Comparison of ENCODE assay signal across 8 cellular contexts in the genomic region with DNA sequence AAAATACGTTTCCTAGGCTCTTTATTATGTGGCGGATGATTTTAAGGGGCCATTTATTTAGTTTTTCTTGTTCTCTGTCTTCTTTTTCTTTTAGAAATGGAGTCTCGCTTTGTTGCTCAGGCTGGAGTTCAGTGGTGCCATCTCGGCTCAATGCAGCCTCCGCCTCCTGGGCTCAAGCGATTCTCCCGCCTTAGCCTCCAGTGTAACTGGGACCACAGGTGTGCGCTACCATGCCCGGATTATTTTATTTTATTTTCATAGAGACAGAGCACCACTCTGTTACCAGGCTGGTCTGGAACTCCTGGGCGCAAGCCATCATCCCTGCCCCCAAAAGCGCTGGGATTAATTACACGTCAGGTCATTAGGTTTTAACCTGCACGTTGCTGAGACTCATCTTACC. TPM values are rescaled to one million over a fixed set of nuclear protein-coding genes. Genes with fewer than 3 reads are reported as not detected.
DNase-seq lines count a peak whose midpoint lies in the region; ATAC-seq, FAIRE-seq and TF ChIP-seq lines count a peak whose summit lies in the region.

No MANE protein-coding gene starts in this region.

- peak overlapping the region; percentile 97 for H2BK15ac ChIP-seq in mesenchymal stem cell (ENCODE audit: low read depth, poor library complexity, severe bottlenecking)

- H2AK5ac ChIP-seq in mesenchymal stem cell (ENCODE audit: low read length, severe bottlenecking) = peak overlapping the region; percentile 96

- DNase-seq in heart right ventricle (no peak), cardiac septum (ENCODE audit: low spot score) (no peak), K562 (ENCODE audit: extremely low read depth in 1 of 4, low spot score in 3 of 4) (no peak), mesenchymal stem cell (no peak), aorta (no peak), GDM1 (lab: John Stamatoyannopoulos, UW) (no peak)
- DNase-seq in activated CD8-positive, alpha-beta memory T cell treated with anti-CD3 and anti-CD28 coated beads for 24 hours = no peak

- H3K79me1 ChIP-seq in mesenchymal stem cell (replicated peaks; ENCODE audit: low read length, poor library complexity, severe bottlenecking) = peaks cover 2% of the 10 kb centered on the region

- BruUV-seq in K562 (replicated peaks; lab: Mats Ljungman, UMichigan) = TSS peak; percentile 60

- ATAC-seq in heart right ventricle (no peak), K562 (no peak), aorta (ENCODE audit: low FRiP score) (no peak), HG03280 (IDR thresholded peaks at IDR 0.05; ENCODE audit: unreplicated experiment) (no peak)

- CTCF ChIA-PET in K562 (lab: Yijun Ruan, JAX; ENCODE audit: low intra/inter-chr PET ratio) = no interaction called here

- no peak overlapping the region for H3K14ac ChIP-seq in mesenchymal stem cell (ENCODE audit: low read length in 2 of 2)

- no peak for TF ChIP-seq POLR2A in K562 (conservative IDR thresholded peaks at IDR 0.05)

- H3K9me3 ChIP-seq in heart right ventricle (no peaks in the 10 kb centered on the region), K562 (replicated peaks; ENCODE audit: control insufficient read depth, insufficient read depth, low read depth, low read length) (no peaks in the 10 kb centered on the region), mesenchymal stem cell (ENCODE audit: control insufficient read depth, low read length) (no peaks in the 10 kb centered on the region), aorta (ENCODE audit: control insufficient read depth, low read length) (no peaks in the 10 kb centered on the region)

- peak overlapping the region; percentile 82 for H2BK120ac ChIP-seq in mesenchymal stem cell (ENCODE audit: low read depth, low read length)

- H3K36me3 ChIP-seq in heart right ventricle = no peaks in the 10 kb centered on the region
- H3K36me3 ChIP-seq in K562 (ENCODE audit: control insufficient read depth, insufficient read depth, low read length) = peaks cover 21% of the 10 kb centered on the region; the same call in 2 of the 3 replicates
- no peaks in the 10 kb centered on the region for H3K36me3 ChIP-seq in mesenchymal stem cell (ENCODE audit: control insufficient read depth in 1 of 2, insufficient read depth in 2 of 2, low read depth in 1 of 2, low read length in 2 of 2)
- no peaks in the 10 kb centered on the region for H3K36me3 ChIP-seq in aorta (ENCODE audit: control insufficient read depth in 1 of 2, insufficient read depth in 2 of 2, low read length in 1 of 2)

- H3K4ac ChIP-seq in mesenchymal stem cell (ENCODE audit: low read depth in 1 of 2, low read length in 2 of 2) = peak overlapping the region; percentile 55 to 89

- intact Hi-C loops in heart right ventricle (cut with DNase I) = no loop called here
- intact Hi-C loops in cardiac septum (cut with DNase I) = no loop called here
- intact Hi-C loops in K562 (cut with micrococcal nuclease) = loop anchor here (5.0 kb wide), 1 partner anchor 40 kb away; no protein-coding TSS in a partner anchor
- intact Hi-C loops in aorta (cut with DNase I) = no loop called here

- H3K4me1 ChIP-seq in heart right ventricle = peaks cover 0 to 17% (median 11%) of the 10 kb centered on the region in 9 donors
- H3K4me1 ChIP-seq in K562 (replicated peaks in 1 of 2; ENCODE audit: control insufficient read depth in 2 of 2, insufficient read depth in 2 of 2, low read length in 2 of 2) = peaks cover 15 to 21% of the 10 kb centered on the region in 2 experiments
- peaks cover 2% of the 10 kb centered on the region for H3K4me1 ChIP-seq in mesenchymal stem cell (ENCODE audit: control insufficient read depth, insufficient read depth, low read depth, low read length)
- H3K4me1 ChIP-seq in aorta (ENCODE audit: control insufficient read depth in 1 of 2, insufficient read depth in 2 of 2, low read length in 2 of 2) = no peaks in the 10 kb centered on the region

- H3K79me2 ChIP-seq in K562 (ENCODE audit: control insufficient read depth, insufficient read depth, low read length) = peaks cover 58% of the 10 kb centered on the region

- FAIRE-seq in K562 (lab: Jason Lieb, UNC) = no peak

- H3K9me1 ChIP-seq in K562 (ENCODE audit: control insufficient read depth, insufficient read depth, low read length) = peaks cover 10% of the 10 kb centered on the region

- H3K9ac ChIP-seq in K562 (ENCODE audit: insufficient read depth in 1 of 2, low read depth in 2 of 2, low read length in 2 of 2) = peak overlapping the region; percentile 90 to 96; a peak in 3 of 4 replicates
- H3K9ac ChIP-seq in mesenchymal stem cell (ENCODE audit: low read length) = peak overlapping the region; percentile 98

- no peak overlapping the region for H4K91ac ChIP-seq in mesenchymal stem cell (ENCODE audit: low read length)

- H3K23ac ChIP-seq in mesenchymal stem cell (ENCODE audit: low read length in 2 of 2) = no peak overlapping the region

- peak overlapping the region; percentile 60 to 88 (median 72) for H3K4me3 ChIP-seq in heart right ventricle
- peak overlapping the region; percentile 99 for H3K4me3 ChIP-seq in K562
- H3K4me3 ChIP-seq in mesenchymal stem cell (ENCODE audit: insufficient read depth in 1 of 2, low read depth in 1 of 2, low read length in 2 of 2) = peak overlapping the region; percentile 88 to 90
- peak overlapping the region; percentile 81 to 86 for H3K4me3 ChIP-seq in aorta (ENCODE audit: low read length in 2 of 2)

- POLR2A ChIA-PET in K562 (lab: Yijun Ruan, JAX) = interaction anchor here (0.6 to 1.6 kb wide), 2 partner anchors 15 to 27 kb away, joined by 3 to 6 read pairs; no protein-coding TSS in a partner anchor

- H2BK5ac ChIP-seq in mesenchymal stem cell (ENCODE audit: low read depth, low read length, poor library complexity, severe bottlenecking) = no peak overlapping the region

- H2AFZ ChIP-seq in K562 (ENCODE audit: low read depth, low read length) = peak overlapping the region; percentile 100; the same call in 1 of the 2 replicates
- H2AFZ ChIP-seq in mesenchymal stem cell (ENCODE audit: low read depth, low read length) = no peak overlapping the region

- H4K20me1 ChIP-seq in K562 (replicated peaks; ENCODE audit: control insufficient read depth, insufficient read depth, low read length) = peaks cover 6% of the 10 kb centered on the region; the same call in 1 of the 2 replicates

- no peak for TF ChIP-seq EP300 in K562 (IDR thresholded peaks at IDR 0.05; ENCODE audit: low read length)

- H2BK12ac ChIP-seq in mesenchymal stem cell (ENCODE audit: low read length in 2 of 2) = peak overlapping the region in 1 of 2 experiments; percentile 19

- H3K27ac ChIP-seq in heart right ventricle (peak overlapping the region; percentile 65 to 98 (median 85)), K562 (ENCODE audit: extremely low read depth, low read depth, low read length) (no peak overlapping the region), mesenchymal stem cell (ENCODE audit: low read length, poor library complexity, severe bottlenecking) (peak overlapping the region; percentile 84), aorta (ENCODE audit: low read depth in 1 of 2, low read length in 2 of 2) (peak overlapping the region; percentile 69 to 83)

- peak overlapping the region; percentile 100 for H3K4me2 ChIP-seq in K562 (ENCODE audit: insufficient read depth, low read length)
- peak overlapping the region; percentile 85 for H3K4me2 ChIP-seq in mesenchymal stem cell (ENCODE audit: low read length, poor library complexity, severe bottlenecking)

- 69 to 74% methylated on average over 13 of the region's 13 CpGs for WGBS in heart right ventricle, 2 donors
- 82% methylated on average over 13 of the region's 13 CpGs for WGBS in K562 (ENCODE audit: insufficient coverage, low coverage, missing lambda C conversion rate)
- WGBS in mesenchymal stem cell = 52% methylated on average over 13 of the region's 13 CpGs
- 21 to 22% methylated on average over 13 of the region's 13 CpGs for WGBS in aorta, 2 donors

- peaks cover 0 to 2% (median 0%) of the 10 kb centered on the region in 7 donors for H3K27me3 ChIP-seq in heart right ventricle
- no peaks in the 10 kb centered on the region for H3K27me3 ChIP-seq in K562 (ENCODE audit: control insufficient read depth in 2 of 2, insufficient read depth in 2 of 2, low read length in 2 of 2)
- no peaks in the 10 kb centered on the region for H3K27me3 ChIP-seq in mesenchymal stem cell (ENCODE audit: control insufficient read depth in 1 of 2, insufficient read depth in 1 of 2, low read length in 2 of 2)
- no peaks in the 10 kb centered on the region for H3K27me3 ChIP-seq in aorta (ENCODE audit: control insufficient read depth in 1 of 2, insufficient read depth in 2 of 2, low read length in 1 of 2)

- no peak for TF ChIP-seq CTCF in heart right ventricle (IDR thresholded peaks at IDR 0.05)
- TF ChIP-seq CTCF in K562 (IDR thresholded peaks at IDR 0.05 in 2 of 3, conservative IDR thresholded peaks at IDR 0.05 in 1 of 3; ENCODE audit: insufficient read depth in 2 of 3, low read depth in 1 of 3, low read length in 3 of 3) = no peak

- no peak for TF ChIP-seq RAD21 in K562 (CRISPR knock-in tag; conservative IDR thresholded peaks at IDR 0.05 in 1 of 2, IDR thresholded peaks at IDR 0.05 in 1 of 2)

- H3K18ac ChIP-seq in mesenchymal stem cell (ENCODE audit: low read depth in 1 of 2, low read length in 2 of 2) = peak overlapping the region; percentile 87 to 95

- in situ Hi-C loops in K562 (cut with MboI) = no loop called here

- H4K8ac ChIP-seq in mesenchymal stem cell (ENCODE audit: low read length) = peak overlapping the region; percentile 73

RNA-seq across cellular contexts. Expression of gene MTHFD1L, which starts 1.6 kb away (rescaled TPM):
- 10 to 100 TPM in 1 of 10 donors, 1 to 10 TPM in 9; 1.2 to 10.6 (median 3.8) TPM for total RNA-seq in heart right ventricle
- 10 to 100 TPM in 1 of 2 donors, 1 to 10 TPM in 1; 1.7 to 10.8 TPM for polyA plus RNA-seq in heart right ventricle
- total RNA-seq in cardiac septum = 5.3 TPM
- 162 and 229 TPM in 2 replicates for total RNA-seq in K562 (2011; cell fraction: chromatin; rRNA removed; ENCODE audit: low replicate concordance)
- total RNA-seq in K562 (2011; cell fraction: nucleolus; rRNA removed) = 68.4 and 78.3 TPM in 2 replicates
- total RNA-seq in K562 (2011; cell fraction: nucleoplasm; rRNA removed) = 96.0 and 99.6 TPM in 2 replicates
- 36.0 and 36.9 TPM in 2 replicates for total RNA-seq in K562 (2014; rRNA removed)
- total RNA-seq in K562 (2014; rRNA removed; fragmentation: Illumina TruSeq; extraction: Trizol) = 63.0 and 85.9 TPM in 2 replicates
- total RNA-seq in K562 (2015; rRNA removed; fragmentation: Illumina TruSeq; extraction: Trizol) = 22.9 and 24.0 TPM in 2 replicates
- total RNA-seq in K562 (2021) = 118 and 128 TPM in 2 replicates
- 77.7 and 80.6 TPM in 2 replicates for polyA plus RNA-seq in K562 (2011; rRNA removed)
- polyA plus RNA-seq in K562 (2011; cell fraction: cytosol; rRNA removed) = 23.3 and 44.4 TPM in 2 replicates
- 34.2 and 46.5 TPM in 2 replicates for polyA plus RNA-seq in K562 (2011; cell fraction: nucleus; rRNA removed)
- polyA plus RNA-seq in K562 (2012) = 47.8 and 100 TPM in 2 replicates
- polyA plus RNA-seq in K562 (2014; fragmentation: Illumina TruSeq; extraction: Trizol) = 65.5 and 68.2 TPM in 2 replicates
- 10 to 100 TPM; 20.9 to 27.7 TPM for polyA plus RNA-seq in K562 (2014; fragmentation: Nextera tagmentation; extraction: Ambion mirVana)
- polyA plus RNA-seq in K562 (2014; rRNA removed) = 61.0 and 61.8 TPM in 2 replicates
- polyA minus RNA-seq in K562 (2011; rRNA and poly(A)+ RNA removed) = 78.9 and 99.3 TPM in 2 replicates
- 48.1 and 48.5 TPM in 2 replicates for polyA minus RNA-seq in K562 (2011; cell fraction: cytosol; rRNA and poly(A)+ RNA removed)
- polyA minus RNA-seq in K562 (2011; cell fraction: nucleus; rRNA and poly(A)+ RNA removed) = 38.1 and 74.5 TPM in 2 replicates
- polyA plus RNA-seq in mesenchymal stem cell (2013, experiment 1 of 2) = 30.8 TPM
- 33.1 TPM for polyA plus RNA-seq in mesenchymal stem cell (2013, experiment 2 of 2)
- total RNA-seq in aorta = 10 to 100 TPM; 65.3 to 65.8 TPM
- polyA plus RNA-seq in aorta = 10 to 100 TPM; 20.4 to 46.2 TPM
